ENCODE assay signal across 8 cellular contexts in genomic region chr10:27100800-27101347, GRCh38. TPM values are rescaled to one million over a fixed set of nuclear protein-coding genes. Genes with fewer than 3 reads are reported as not detected.
DNase-seq lines count a peak whose midpoint lies in the region; ATAC-seq and TF ChIP-seq lines count a peak whose summit lies in the region.

No MANE protein-coding gene starts in this region.

- H3K27me3 Mint-ChIP-seq in central memory CD8-positive, alpha-beta T cell = no peaks in the 10 kb centered on the region

- peak overlapping the region in 1 of 2 experiments; percentile 57 for H3K18ac ChIP-seq in mesenchymal stem cell (ENCODE audit: low read depth in 1 of 2, low read length in 2 of 2)

- 87% methylated on average over 14 of the region's 14 CpGs for WGBS in mesenchymal stem cell

- peaks cover 11% of the 10 kb centered on the region for H3K79me1 ChIP-seq in mesenchymal stem cell (replicated peaks; ENCODE audit: low read length, poor library complexity, severe bottlenecking)

- no peaks in the 10 kb centered on the region for H3K9me3 ChIP-seq in mesenchymal stem cell (ENCODE audit: control insufficient read depth, low read length)
- no peaks in the 10 kb centered on the region for H3K9me3 ChIP-seq in thoracic aorta

- peak overlapping the region in 1 of 2 experiments; percentile 38 for H2BK12ac ChIP-seq in mesenchymal stem cell (ENCODE audit: low read length in 2 of 2)

- TF ChIP-seq CTCF in thoracic aorta (IDR thresholded peaks at IDR 0.05) = no peak

- peak overlapping the region; percentile 87 for H3K4me2 ChIP-seq in mesenchymal stem cell (ENCODE audit: low read length, poor library complexity, severe bottlenecking)

- H3K27ac ChIP-seq in mesenchymal stem cell (ENCODE audit: low read length, poor library complexity, severe bottlenecking) (peak overlapping the region; percentile 83), thoracic aorta (peak overlapping the region; percentile 77 to 92)

- no peak overlapping the region for H4K91ac ChIP-seq in mesenchymal stem cell (ENCODE audit: low read length)

- no peaks in the 10 kb centered on the region for H3K9me3 Mint-ChIP-seq in central memory CD8-positive, alpha-beta T cell

- peak in 2 of 3 experiments; percentile 19 to 39 for DNase-seq in NCI-H1417 (lab: John Stamatoyannopoulos, UW)
- DNase-seq in NCI-H1417 treated with DMSO at 0.1 percent for 48 hours (lab: John Stamatoyannopoulos, UW) = no peak
- DNase-seq in RPMI7951 (ENCODE audit: low read depth) = peak; percentile 27
- DNase-seq in central memory CD8-positive, alpha-beta T cell (ENCODE audit: low spot score in 2 of 2) = peak; percentile 16 to 18
- no peak for DNase-seq in mesenchymal stem cell
- DNase-seq in thoracic aorta (ENCODE audit: low spot score) = no peak
- DNase-seq in SK-N-DZ (ENCODE audit: low spot score) = no peak
- no peak for DNase-seq in HPDE6-E6E7 (ENCODE audit: extremely low spot score)

- peak overlapping the region; percentile 89 for H3K4me3 Mint-ChIP-seq in central memory CD8-positive, alpha-beta T cell

- no peak overlapping the region for H2AK5ac ChIP-seq in mesenchymal stem cell (ENCODE audit: low read length, severe bottlenecking)

- peak overlapping the region; percentile 96 for H3K9ac ChIP-seq in mesenchymal stem cell (ENCODE audit: low read length)

- peak; percentile 43 for ATAC-seq in central memory CD8-positive, alpha-beta T cell (replicated peaks; ENCODE audit: extremely low read depth, poor library complexity, severe bottlenecking)
- peak; percentile 37 for ATAC-seq in thoracic aorta (ENCODE audit: insufficient number of reproducible peaks, low FRiP score, low read depth)

- H3K36me3 Mint-ChIP-seq in central memory CD8-positive, alpha-beta T cell (ENCODE audit: insufficient read depth) = peaks cover 19% of the 10 kb centered on the region

- no peak overlapping the region for H3K4ac ChIP-seq in mesenchymal stem cell (ENCODE audit: low read depth in 1 of 2, low read length in 2 of 2)

- no peak overlapping the region for H3K14ac ChIP-seq in mesenchymal stem cell (ENCODE audit: low read length in 2 of 2)

- peak overlapping the region; percentile 16 for H2AFZ ChIP-seq in mesenchymal stem cell (ENCODE audit: low read depth, low read length)

- no peak overlapping the region for H2BK120ac ChIP-seq in mesenchymal stem cell (ENCODE audit: low read depth, low read length)

- H2BK5ac ChIP-seq in mesenchymal stem cell (ENCODE audit: low read depth, low read length, poor library complexity, severe bottlenecking) = no peak overlapping the region

- H3K4me1 ChIP-seq in mesenchymal stem cell (ENCODE audit: control insufficient read depth, insufficient read depth, low read depth, low read length) (peaks cover 7% of the 10 kb centered on the region), thoracic aorta (ENCODE audit: control insufficient read depth in 1 of 2, low read depth in 2 of 2) (peaks cover 8 to 9% of the 10 kb centered on the region in 2 donors)

- H2BK15ac ChIP-seq in mesenchymal stem cell (ENCODE audit: low read depth, poor library complexity, severe bottlenecking) = no peak overlapping the region

- H3K27me3 ChIP-seq in mesenchymal stem cell (ENCODE audit: control insufficient read depth in 1 of 2, insufficient read depth in 1 of 2, low read length in 2 of 2) = no peaks in the 10 kb centered on the region
- H3K27me3 ChIP-seq in thoracic aorta (replicated peaks; ENCODE audit: insufficient read depth) = no peaks in the 10 kb centered on the region

- H3K36me3 ChIP-seq in mesenchymal stem cell (ENCODE audit: control insufficient read depth in 1 of 2, insufficient read depth in 2 of 2, low read depth in 1 of 2, low read length in 2 of 2) (peaks cover 5 to 9% of the 10 kb centered on the region in 2 experiments), thoracic aorta (no peaks in the 10 kb centered on the region)

- H3K4me1 Mint-ChIP-seq in central memory CD8-positive, alpha-beta T cell = peaks cover 36% of the 10 kb centered on the region

- H3K27ac Mint-ChIP-seq in central memory CD8-positive, alpha-beta T cell (ENCODE audit: low read depth) = peak overlapping the region; percentile 98

- peak overlapping the region in 1 of 2 experiments; percentile 94 for H3K4me3 ChIP-seq in mesenchymal stem cell (ENCODE audit: insufficient read depth in 1 of 2, low read depth in 1 of 2, low read length in 2 of 2)
- peak overlapping the region; percentile 93 for H3K4me3 ChIP-seq in thoracic aorta

- H4K8ac ChIP-seq in mesenchymal stem cell (ENCODE audit: low read length) = peak overlapping the region; percentile 86

- H3K23ac ChIP-seq in mesenchymal stem cell (ENCODE audit: low read length in 2 of 2) = no peak overlapping the region

RNA-seq across cellular contexts. Expression of gene ANKRD26, which starts 0.6 kb away (rescaled TPM):
- 10.5 and 13.6 TPM in 2 replicates for total RNA-seq in RPMI7951 (2014; rRNA removed; shearing (Covaris generic))
- polyA plus RNA-seq in mesenchymal stem cell (2013, experiment 1 of 2) = 9.1 TPM
- 8.0 TPM for polyA plus RNA-seq in mesenchymal stem cell (2013, experiment 2 of 2)
- total RNA-seq in thoracic aorta = 1 to 10 TPM; 7.2 to 8.0 TPM
- polyA plus RNA-seq in SK-N-DZ (2014; cell fraction: cytosol; rRNA removed) = 6.0 TPM in 2 replicates
- 8.7 and 9.3 TPM in 2 replicates for polyA plus RNA-seq in SK-N-DZ (2014; cell fraction: nucleus; rRNA removed)

RNA-seq across cellular contexts. Expression of gene YME1L1, which starts 53.3 kb away (rescaled TPM):
- 162 and 165 TPM in 2 replicates for total RNA-seq in RPMI7951 (2014; rRNA removed; shearing (Covaris generic))
- 101 TPM for polyA plus RNA-seq in mesenchymal stem cell (2013, experiment 1 of 2)
- polyA plus RNA-seq in mesenchymal stem cell (2013, experiment 2 of 2) = 102 TPM
- 10 to 100 TPM; 66.3 to 78.5 TPM for total RNA-seq in thoracic aorta
- 68.9 and 71.3 TPM in 2 replicates for polyA plus RNA-seq in SK-N-DZ (2014; cell fraction: cytosol; rRNA removed)
- 27.0 and 27.9 TPM in 2 replicates for polyA plus RNA-seq in SK-N-DZ (2014; cell fraction: nucleus; rRNA removed)

RNA-seq across cellular contexts. Expression of gene MASTL, which starts 54.3 kb away (rescaled TPM):
- 35.1 and 36.5 TPM in 2 replicates for total RNA-seq in RPMI7951 (2014; rRNA removed; shearing (Covaris generic))
- 8.0 TPM for polyA plus RNA-seq in mesenchymal stem cell (2013, experiment 1 of 2)
- 8.1 TPM for polyA plus RNA-seq in mesenchymal stem cell (2013, experiment 2 of 2)
- 1 to 10 TPM; 4.7 to 7.0 TPM for total RNA-seq in thoracic aorta
- polyA plus RNA-seq in SK-N-DZ (2014; cell fraction: cytosol; rRNA removed) = 34.8 and 39.3 TPM in 2 replicates
- polyA plus RNA-seq in SK-N-DZ (2014; cell fraction: nucleus; rRNA removed) = 20.9 and 22.1 TPM in 2 replicates

Comparison
In these comparisons a context has a peak if more than half of its experiments do, and no peak if none do; other contexts are left out.
1. DNase-seq: peak in NCI-H1417 (2 of 3), RPMI7951 (single experiment) and central memory CD8-positive, alpha-beta T cell (2 of 2); none in NCI-H1417 treated with DMSO at 0.1 percent for 48 hours (single experiment), mesenchymal stem cell (single experiment), thoracic aorta (single experiment), SK-N-DZ (single experiment) and HPDE6-E6E7 (single experiment).